8 cellular contexts compared by ENCODE assay signal in the genomic region with DNA sequence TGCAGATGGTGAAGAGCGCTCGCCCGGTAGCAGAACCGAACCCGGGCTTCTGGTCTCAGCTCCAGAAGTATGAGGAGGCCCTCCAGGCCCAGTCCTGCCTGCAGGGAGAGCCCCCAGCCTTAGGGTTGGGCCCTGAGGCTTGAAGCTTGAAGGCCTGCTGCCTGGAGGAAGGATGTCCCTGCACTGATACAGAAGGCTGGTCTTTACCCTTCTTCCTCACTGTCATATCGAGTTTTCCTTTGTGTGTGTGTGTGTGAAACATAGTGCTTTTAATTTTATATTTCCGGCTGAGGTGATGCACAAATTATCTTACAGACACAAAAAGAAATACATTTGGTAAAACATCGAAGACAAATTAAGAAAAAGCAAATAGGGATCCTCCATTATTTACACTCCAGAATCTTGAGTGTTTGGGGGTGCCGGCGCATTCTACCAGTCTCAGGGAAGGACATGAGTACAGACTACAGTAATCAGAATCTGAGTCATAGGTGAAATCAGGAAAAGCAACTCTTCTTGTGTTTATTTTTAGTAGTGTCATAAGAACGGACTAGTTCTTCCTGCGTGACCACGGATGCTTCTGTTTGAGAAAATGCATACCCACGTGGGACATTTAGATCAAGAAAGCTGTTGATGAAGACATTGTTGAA. TPM values are rescaled to one million over a fixed set of nuclear protein-coding genes. Genes with fewer than 3 reads are reported as not detected.
DNase-seq lines count a peak whose midpoint lies in the region; ATAC-seq and TF ChIP-seq lines count a peak whose summit lies in the region.

No MANE protein-coding gene starts in this region.

- 0 out of 2 replicates have a peak, but pooled peaks cover 5% of the 10 kb centered on the region for H3F3A ChIP-seq in GM23338 (replicated peaks; ENCODE audit: low read depth)

- intact Hi-C loops in Caco-2 (cut with micrococcal nuclease; ENCODE audit: unreplicated experiment) = no loop called here
- intact Hi-C loops in Panc1 (cut with micrococcal nuclease; ENCODE audit: unreplicated experiment) = no loop called here

- DNase-seq in Caco-2 = no peak
- DNase-seq in GM23338 (ENCODE audit: low spot score) = no peak
- DNase-seq in Panc1 (ENCODE audit: low read depth, low spot score) = no peak
- peak; percentile 22 for DNase-seq in dedifferentiated amniotic fluid mesenchymal stem cell (ENCODE audit: extremely low spot score)
- no peak for DNase-seq in NCI-H1436 treated with DMSO at 0.1 percent for 48 hours (lab: John Stamatoyannopoulos, UW)
- DNase-seq in cerebellar cortex (ENCODE audit: low spot score) = no peak

- H3K27me3 Mint-ChIP-seq in Caco-2 (ENCODE audit: insufficient read depth, unreplicated experiment) (no peaks in the 10 kb centered on the region), GM23338 (ENCODE audit: insufficient read depth, low read depth, poor library complexity) (peaks cover 32% of the 10 kb centered on the region)

- peak overlapping the region; percentile 93 for H3K4me2 ChIP-seq in GM23338

- CTCF ChIA-PET in Caco-2 (lab: Charles Lee) = interaction anchor here (1.0 kb wide), 1 partner anchor 47 kb away, joined by 3 read pairs; no protein-coding TSS in a partner anchor
- CTCF ChIA-PET in Panc1 (lab: Charles Lee) = no interaction called here

- peaks cover 6% of the 10 kb centered on the region for H3K9me2 ChIP-seq in GM23338 (ENCODE audit: insufficient read depth)

- peak overlapping the region; percentile 95 for H2AFZ ChIP-seq in GM23338

- H3K4me1 Mint-ChIP-seq in Caco-2 (ENCODE audit: low read depth, unreplicated experiment) (peaks cover 23% of the 10 kb centered on the region), GM23338 (peaks cover 40% of the 10 kb centered on the region)

- peak overlapping the region; percentile 70; the same call in 1 of the 2 replicates for H3K27ac ChIP-seq in GM23338 (ENCODE audit: low read depth)
- H3K27ac ChIP-seq in Panc1 (ENCODE audit: low read length) = peak overlapping the region; percentile 92

- TF ChIP-seq CTCF in Caco-2 (IDR thresholded peaks at IDR 0.05; ENCODE audit: insufficient read depth in 1 of 2, low read depth in 1 of 2, low read length in 1 of 2, severe bottlenecking in 1 of 2, unreplicated experiment in 1 of 2) (no peak), GM23338 (conservative IDR thresholded peaks at IDR 0.05; ENCODE audit: low read depth in 2 of 2) (peak in 1 of 2 experiments; percentile 13; a peak in 1 of 4 replicates), Panc1 (IDR thresholded peaks at IDR 0.05) (no peak; the same call in 1 of the 2 replicates)

- H3K79me2 ChIP-seq in GM23338 (replicated peaks; ENCODE audit: insufficient read depth) = peaks cover 9% of the 10 kb centered on the region; the same call in 1 of the 2 replicates

- H3K4me3 ChIP-seq in Caco-2 (ENCODE audit: low read depth, low read length) (peak overlapping the region; percentile 54), GM23338 (peak overlapping the region; percentile 81), Panc1 (ENCODE audit: low read depth in 2 of 2, low read length in 2 of 2) (peak overlapping the region; percentile 74 to 84), mononuclear cell (ENCODE audit: low read length) (peak overlapping the region; percentile 68)

- H3K4me1 ChIP-seq in Caco-2 (peaks cover 20% of the 10 kb centered on the region), GM23338 (ENCODE audit: insufficient read depth) (peaks cover 20% of the 10 kb centered on the region), Panc1 (ENCODE audit: control insufficient read depth, insufficient read depth, low read length) (peaks cover 47% of the 10 kb centered on the region), mononuclear cell (ENCODE audit: insufficient read depth, low read length) (peaks cover 81% of the 10 kb centered on the region)

- H3K4me3 Mint-ChIP-seq in Caco-2 (ENCODE audit: unreplicated experiment) (peak overlapping the region; percentile 78), GM23338 (peak overlapping the region; percentile 71)

- H3K36me3 Mint-ChIP-seq in Caco-2 (ENCODE audit: insufficient read depth, unreplicated experiment) (peaks cover 25% of the 10 kb centered on the region), GM23338 (ENCODE audit: low read depth) (peaks cover 9% of the 10 kb centered on the region; the same call in 2 of the 3 replicates)

- H3K9me3 ChIP-seq in Caco-2 = no peaks in the 10 kb centered on the region
- H3K9me3 ChIP-seq in Panc1 (ENCODE audit: control insufficient read depth, insufficient read depth, low read depth, low read length) = no peaks in the 10 kb centered on the region
- no peaks in the 10 kb centered on the region for H3K9me3 ChIP-seq in mononuclear cell (ENCODE audit: low read depth, low read length)

- no peaks in the 10 kb centered on the region for H4K20me1 ChIP-seq in GM23338 (replicated peaks; ENCODE audit: insufficient read depth)

- H3K9me3 Mint-ChIP-seq in Caco-2 (ENCODE audit: unreplicated experiment) (no peaks in the 10 kb centered on the region), GM23338 (no peaks in the 10 kb centered on the region; the same call in 2 of the 3 replicates)

- in situ Hi-C loops in Panc1 (cut with HindIII; ENCODE audit: low pct_unique_long_range_greater_than_20kb, low sequenced_read_pairs) = no loop called here

- H3K36me3 ChIP-seq in Caco-2 (ENCODE audit: control insufficient read depth, insufficient read depth, low read length) = no peaks in the 10 kb centered on the region
- H3K36me3 ChIP-seq in GM23338 (ENCODE audit: insufficient read depth) = no peaks in the 10 kb centered on the region
- H3K36me3 ChIP-seq in Panc1 (ENCODE audit: control insufficient read depth, insufficient read depth, low read length) = peaks cover 4% of the 10 kb centered on the region

- TSS peak; percentile 83 for BruUV-seq in Caco-2 (replicated peaks; lab: Mats Ljungman, UMichigan)
- BruUV-seq in Panc1 (replicated peaks; lab: Mats Ljungman, UMichigan) = TSS peak; percentile 91

- ATAC-seq in GM23338 (no peak), Panc1 (peak; percentile 0; the same call in 1 of the 2 replicates), HG03095 (IDR thresholded peaks at IDR 0.05; ENCODE audit: unreplicated experiment) (no peak)

- H3K27me3 ChIP-seq in Caco-2 (replicated peaks; ENCODE audit: control insufficient read depth, insufficient read depth, low read length) (no peaks in the 10 kb centered on the region), GM23338 (ENCODE audit: insufficient read depth) (peaks cover 24% of the 10 kb centered on the region), Panc1 (ENCODE audit: control insufficient read depth, insufficient read depth, low read length) (no peaks in the 10 kb centered on the region), mononuclear cell (ENCODE audit: insufficient read depth, low read length) (no peaks in the 10 kb centered on the region)

- POLR2A ChIA-PET in Caco-2 (lab: Charles Lee) (interaction anchor here (1.5 kb wide), 1 partner anchor 25 kb away, joined by 5 read pairs; a partner anchor contains a TSS), Panc1 (lab: Charles Lee) (interaction anchor here (0.7 kb wide), 1 partner anchor 7 kb away, joined by 15 read pairs; a partner anchor contains a TSS)

- H3K27ac Mint-ChIP-seq in Caco-2 (ENCODE audit: unreplicated experiment) (peak overlapping the region; percentile 74), GM23338 (peak overlapping the region; percentile 82)

RNA-seq across cellular contexts. Expression of a gene that starts 1.3 kb away (rescaled TPM):
- total RNA-seq in Caco-2 (2022) = 2.2 and 2.3 TPM in 2 replicates
- total RNA-seq in GM23338 (2014; rRNA removed; shearing (Covaris generic)) = 1.0 and 2.7 TPM in 2 replicates
- polyA plus RNA-seq in GM23338 (2016; fragmentation: Nextera tagmentation; extraction: Ambion mirVana) = 4.3 and 4.8 TPM in 2 replicates
- total RNA-seq in Panc1 (2021; ENCODE audit: unreplicated experiment) = 10.7 TPM
- polyA plus RNA-seq in Panc1 (2012; ENCODE audit: insufficient read length) = 5.3 TPM
- 12.1 TPM for total RNA-seq in mononuclear cell

RNA-seq across cellular contexts. Expression of a gene that starts 3.7 kb away (rescaled TPM):
- total RNA-seq in Caco-2 (2022) = 12.2 and 16.6 TPM in 2 replicates
- 8.9 and 9.0 TPM in 2 replicates for total RNA-seq in GM23338 (2014; rRNA removed; shearing (Covaris generic))
- 2.3 TPM in 2 replicates for polyA plus RNA-seq in GM23338 (2016; fragmentation: Nextera tagmentation; extraction: Ambion mirVana)
- total RNA-seq in Panc1 (2021; ENCODE audit: unreplicated experiment) = 19.5 TPM
- polyA plus RNA-seq in Panc1 (2012; ENCODE audit: insufficient read length) = 19.4 TPM
- total RNA-seq in mononuclear cell = 24.1 TPM

RNA-seq across cellular contexts. Expression of a gene that starts 6.8 kb away (rescaled TPM):
- 22.6 and 25.6 TPM in 2 replicates for total RNA-seq in Caco-2 (2022)
- total RNA-seq in GM23338 (2014; rRNA removed; shearing (Covaris generic)) = 21.0 and 28.4 TPM in 2 replicates
- 5.5 and 6.0 TPM in 2 replicates for polyA plus RNA-seq in GM23338 (2016; fragmentation: Nextera tagmentation; extraction: Ambion mirVana)
- total RNA-seq in Panc1 (2021; ENCODE audit: unreplicated experiment) = 88.2 TPM
- polyA plus RNA-seq in Panc1 (2012; ENCODE audit: insufficient read length) = 101 TPM
- total RNA-seq in mononuclear cell = 41.1 TPM

RNA-seq across cellular contexts. Expression of a gene that starts 25.1 kb away (rescaled TPM):
- 27.8 and 30.9 TPM in 2 replicates for total RNA-seq in Caco-2 (2022)
- total RNA-seq in GM23338 (2014; rRNA removed; shearing (Covaris generic)) = 47.0 and 59.8 TPM in 2 replicates
- polyA plus RNA-seq in GM23338 (2016; fragmentation: Nextera tagmentation; extraction: Ambion mirVana) = 30.2 and 31.7 TPM in 2 replicates
- 38.6 TPM for total RNA-seq in Panc1 (2021; ENCODE audit: unreplicated experiment)
- polyA plus RNA-seq in Panc1 (2012; ENCODE audit: insufficient read length) = 31.9 TPM
- 18.2 TPM for total RNA-seq in mononuclear cell
